In genomic region chr9:29044959-29045358, GRCh38 we compare ENCODE assay signal across 21 cellular contexts.
DNase-seq lines count a peak whose midpoint lies in the region; ATAC-seq and TF ChIP-seq lines count a peak whose summit lies in the region.
"Had no signal": no experiment of that assay in that cellular context is flagged by ENCODE, and none has a peak within 500 bp of the region (broad histone marks: within the 10 kb centered on the region; RNA-seq: fewer than 3 reads in every experiment).

No MANE protein-coding gene starts in this region.

- H2BK15ac ChIP-seq in mesendoderm (replicated peaks; ENCODE audit: low read depth) = no peak overlapping the region

- H2BK120ac ChIP-seq in mesendoderm (ENCODE audit: low read depth, low read length) = no peak overlapping the region

- H3K4me2 ChIP-seq in GM23338 (no peak overlapping the region), PC-3 (ENCODE audit: low read length) (peak overlapping the region; percentile 41; the same call in 1 of the 2 replicates), mesendoderm (ENCODE audit: low read length) (no peak overlapping the region)

- no peaks in the 10 kb centered on the region for H4K20me1 ChIP-seq in GM23338 (replicated peaks; ENCODE audit: insufficient read depth)
- no peaks in the 10 kb centered on the region for H4K20me1 ChIP-seq in PC-3 (ENCODE audit: low read length)

- H3K9me3 ChIP-seq in PC-3 (ENCODE audit: low read length) = no peaks in the 10 kb centered on the region
- H3K9me3 ChIP-seq: lower lobe of right lung had no signal

- H3K79me2 ChIP-seq in GM23338 (replicated peaks; ENCODE audit: insufficient read depth) (no peaks in the 10 kb centered on the region), PC-3 (ENCODE audit: low read length) (no peaks in the 10 kb centered on the region), mesendoderm (ENCODE audit: control insufficient read depth, insufficient read depth, low read length) (no peaks in the 10 kb centered on the region)

- H3K4ac ChIP-seq in mesendoderm (ENCODE audit: low read depth, low read length) = no peak overlapping the region

- H3K36me3 ChIP-seq in GM23338 (ENCODE audit: insufficient read depth) (no peaks in the 10 kb centered on the region), PC-3 (ENCODE audit: low read depth, low read length) (no peaks in the 10 kb centered on the region), mesendoderm (ENCODE audit: control insufficient read depth, insufficient read depth, low read length) (no peaks in the 10 kb centered on the region)
- H3K36me3 ChIP-seq: brain microvascular endothelial cell, lower lobe of right lung had no signal

- H3K23ac ChIP-seq in mesendoderm (ENCODE audit: low read length) = no peak overlapping the region

- H3K27me3 Mint-ChIP-seq in GM23338 (ENCODE audit: insufficient read depth, low read depth, poor library complexity) (peaks cover 2% of the 10 kb centered on the region), immature natural killer cell (ENCODE audit: low read depth in 3 of 3) (peaks cover 0 to under 1% (median 0%) of the 10 kb centered on the region in 3 donors)
- H3K27me3 Mint-ChIP-seq: activated B cell treated with CpG ODN at 0.5 μM for 24 hours; activated naive CD8-positive, alpha-beta T cell treated with anti-CD3 and anti-CD28 coated beads for 36 hours had no signal

- H3F3A ChIP-seq in GM23338 (replicated peaks; ENCODE audit: low read depth) (no peaks in the 10 kb centered on the region), PC-3 (ENCODE audit: low read length, unreplicated experiment) (no peaks in the 10 kb centered on the region)

- H4K8ac ChIP-seq in mesendoderm (ENCODE audit: low read depth, low read length) = no peak overlapping the region

- no peak overlapping the region for H3K56ac ChIP-seq in mesendoderm (ENCODE audit: low read length)

- intact Hi-C loops in PC-3 (cut with micrococcal nuclease) = no loop called here

- no TSS peak for BruUV-seq in PC-3 (replicated peaks; lab: Mats Ljungman, UMichigan)

- H2AFZ ChIP-seq in GM23338 (no peak overlapping the region), PC-3 (ENCODE audit: low read length) (no peak overlapping the region)

- H3K4me3 Mint-ChIP-seq in GM23338 = no peak overlapping the region
- H3K4me3 Mint-ChIP-seq in immature natural killer cell = no peak overlapping the region
- H3K4me3 Mint-ChIP-seq: activated B cell treated with CpG ODN at 0.5 μM for 24 hours; activated naive CD8-positive, alpha-beta T cell treated with anti-CD3 and anti-CD28 coated beads for 36 hours; HFFc6 had no signal

- CTCF ChIA-PET in PC-3 (lab: Charles Lee) = no interaction called here

- H4K5ac ChIP-seq in mesendoderm (ENCODE audit: low read length) = no peak overlapping the region

- H2BK5ac ChIP-seq in mesendoderm (ENCODE audit: low read length) = no peak overlapping the region

- H3K27me3 ChIP-seq in GM23338 (ENCODE audit: insufficient read depth) (no peaks in the 10 kb centered on the region), PC-3 (ENCODE audit: low read length) (no peaks in the 10 kb centered on the region), mesendoderm (ENCODE audit: insufficient read depth, low read length, poor library complexity) (no peaks in the 10 kb centered on the region)
- H3K27me3 ChIP-seq: brain microvascular endothelial cell had no signal

- H3K18ac ChIP-seq in mesendoderm (ENCODE audit: low read length) = no peak overlapping the region

- TF ChIP-seq CTCF in GM23338 (conservative IDR thresholded peaks at IDR 0.05; ENCODE audit: low read depth in 2 of 2) (no peak), PC-3 (conservative IDR thresholded peaks at IDR 0.05; ENCODE audit: low read depth, low read length) (no peak), cardiac fibroblast (IDR thresholded peaks at IDR 0.05; ENCODE audit: low read depth, low read length) (no peak)

- H3K9me2 ChIP-seq in GM23338 (ENCODE audit: insufficient read depth) (no peaks in the 10 kb centered on the region), PC-3 (replicated peaks; ENCODE audit: low read length) (no peaks in the 10 kb centered on the region)

- H3K4me3 ChIP-seq in GM23338 (no peak overlapping the region), PC-3 (ENCODE audit: low read length) (no peak overlapping the region), cardiac fibroblast (replicated peaks in 1 of 2; ENCODE audit: low read depth in 2 of 2, low read length in 2 of 2) (no peak overlapping the region), mesendoderm (ENCODE audit: low read length) (no peak overlapping the region)
- H3K4me3 ChIP-seq: lower lobe of right lung had no signal

- ATAC-seq in GM23338 (no peak), PC-3 (peak; percentile 64), GM21723 (IDR thresholded peaks at IDR 0.05; ENCODE audit: unreplicated experiment) (no peak)
- ATAC-seq: lower lobe of right lung had no signal

- H3K27ac Mint-ChIP-seq in GM23338 (0 out of 2 replicates have a peak overlapping the region, but pooled peaks have one; percentile 14), immature natural killer cell (no peak overlapping the region)
- H3K27ac Mint-ChIP-seq: activated B cell treated with CpG ODN at 0.5 μM for 24 hours; activated naive CD8-positive, alpha-beta T cell treated with anti-CD3 and anti-CD28 coated beads for 36 hours; HFFc6 had no signal

- H2AK5ac ChIP-seq in mesendoderm (ENCODE audit: low read length) = no peak overlapping the region

- POLR2A ChIA-PET in PC-3 (lab: Charles Lee; ENCODE audit: unreplicated experiment) = no interaction called here

- no peak overlapping the region for H3K9ac ChIP-seq in PC-3 (ENCODE audit: low read length)
- H3K9ac ChIP-seq in mesendoderm (ENCODE audit: low read length) = no peak overlapping the region

- H3K4me1 Mint-ChIP-seq in GM23338 (no peaks in the 10 kb centered on the region), immature natural killer cell (peaks cover 12 to 22% of the 10 kb centered on the region in 2 donors)
- H3K4me1 Mint-ChIP-seq: activated B cell treated with CpG ODN at 0.5 μM for 24 hours; activated naive CD8-positive, alpha-beta T cell treated with anti-CD3 and anti-CD28 coated beads for 36 hours had no signal

- H3K27ac ChIP-seq in GM23338 (ENCODE audit: low read depth) (no peak overlapping the region), PC-3 (ENCODE audit: low read length) (no peak overlapping the region), mesendoderm (ENCODE audit: low read depth, low read length) (no peak overlapping the region)
- H3K27ac ChIP-seq: brain microvascular endothelial cell, lower lobe of right lung had no signal

- H3K79me1 ChIP-seq in mesendoderm (ENCODE audit: low read length) = no peaks in the 10 kb centered on the region

- DNase-seq in GM23338 (ENCODE audit: low spot score) (no peak), PC-3 (peak; percentile 74), cardiac fibroblast (ENCODE audit: low read depth in 2 of 2) (peak; percentile 1 to 51), mesendoderm (peak; percentile 5), immature natural killer cell (no peak), NCI-H1417 (lab: John Stamatoyannopoulos, UW) (no peak)
- DNase-seq in stimulated activated CD4-positive, alpha-beta T cell treated with anti-CD3 and anti-CD28 coated beads, Interleukin-4, amount 100 ng/mL, for 1 hour = no peak
- DNase-seq: activated B cell treated with CpG ODN at 0.5 μM for 24 hours; activated naive CD8-positive, alpha-beta T cell treated with anti-CD3 and anti-CD28 coated beads for 36 hours; activated T-cell treated with anti-CD3 and anti-CD28 coated beads, Interleukin-2, amount 50 U/mL, for 48 hours; AML-193; brain microvascular endothelial cell; COR-L47; dermis blood vessel endothelial cell; HFFc6; Karpas-422; lower lobe of right lung; NCI-H1436; SHP77 treated with DMSO at 0.1 percent for 48 hours; stimulated activated CD4-positive, alpha-beta T cell treated with anti-CD3 and anti-CD28 coated beads, Interleukin-2, amount 100 ng/mL, for 48 hours had no signal

- no CpG with 5 or more reads among the region's 2 CpGs for WGBS in mesendoderm (ENCODE audit: extremely low coverage, insufficient coverage, low lambda C conversion rate)

- no peaks in the 10 kb centered on the region for H3K9me3 Mint-ChIP-seq in GM23338
- peaks cover 6 to 22% (median 15%) of the 10 kb centered on the region in 6 donors for H3K9me3 Mint-ChIP-seq in immature natural killer cell

- no peaks in the 10 kb centered on the region for H3K4me1 ChIP-seq in GM23338 (ENCODE audit: insufficient read depth)
- peaks cover 6% of the 10 kb centered on the region for H3K4me1 ChIP-seq in PC-3 (ENCODE audit: insufficient read depth, low read length)
- no peaks in the 10 kb centered on the region for H3K4me1 ChIP-seq in mesendoderm (ENCODE audit: control insufficient read depth, low read depth, low read length)
- H3K4me1 ChIP-seq: lower lobe of right lung had no signal

- H3K36me3 Mint-ChIP-seq in GM23338 (ENCODE audit: low read depth) (no peaks in the 10 kb centered on the region), immature natural killer cell (no peaks in the 10 kb centered on the region)
- H3K36me3 Mint-ChIP-seq: activated naive CD8-positive, alpha-beta T cell treated with anti-CD3 and anti-CD28 coated beads for 36 hours had no signal

TF ChIP-seq in GM23338, 12 proteins besides CTCF, POLR2A, EP300 and RAD21 (continues in another document):
- TF ChIP-seq STAT1 (IDR thresholded peaks at IDR 0.05; ENCODE audit: unreplicated experiment) (no peak), REST (IDR thresholded peaks at IDR 0.05; ENCODE audit: unreplicated experiment) (no peak)

Comparison
In these comparisons a context has a peak if more than half of its experiments do, and no peak if none do; other contexts are left out.
1. DNase-seq: peak in PC-3 (single experiment), cardiac fibroblast (2 of 2) and mesendoderm (single experiment); none in GM23338 (single experiment), immature natural killer cell (0 of 3), NCI-H1417 (0 of 3) and stimulated activated CD4-positive, alpha-beta T cell treated with anti-CD3 and anti-CD28 coated beads, Interleukin-4, amount 100 ng/mL, for 1 hour (single experiment).